Comparison of ENCODE assay signal across 21 cellular contexts in genomic region chr3:171497546-171497945, GRCh38.
"Had no signal": no experiment of that assay in that cellular context is flagged by ENCODE, and none has a peak within 500 bp of the region (broad histone marks: within the 10 kb centered on the region; RNA-seq: fewer than 3 reads in every experiment).

No MANE protein-coding gene starts in this region.

- H3K9me3 Mint-ChIP-seq: immature natural killer cell, naive B cell, nephron progenitor cell had no signal

- H3K9me3 ChIP-seq: esophagus squamous epithelium, gastroesophageal sphincter, neutrophil, psoas muscle, sigmoid colon, suprapubic skin, thyroid gland, upper lobe of left lung, uterus had no signal

- H3K36me3 Mint-ChIP-seq: immature natural killer cell, naive B cell had no signal

- H3K27ac ChIP-seq: esophagus squamous epithelium, gastroesophageal sphincter, neutrophil, psoas muscle, sigmoid colon, suprapubic skin, thyroid gland, upper lobe of left lung, uterus had no signal

- ATAC-seq: gastroesophageal sphincter, psoas muscle had no signal

- H3K27ac Mint-ChIP-seq: nephron progenitor cell had no signal

- FAIRE-seq: colon, keratinocyte, small intestine had no signal

- H3K27me3 ChIP-seq: esophagus squamous epithelium, gastroesophageal sphincter, neutrophil, sigmoid colon, suprapubic skin, thyroid gland, upper lobe of left lung, uterus had no signal

- H3K4me3 ChIP-seq: esophagus squamous epithelium, gastroesophageal sphincter, psoas muscle, sigmoid colon, suprapubic skin, thyroid gland, upper lobe of left lung, uterus had no signal

- DNase-seq: dermis blood vessel endothelial cell; esophagus squamous epithelium; foreskin fibroblast; glutamatergic neuron; immature natural killer cell; mesendoderm; naive B cell; nephron progenitor cell; psoas muscle; sigmoid colon; small intestine; stimulated activated CD4-positive, alpha-beta T cell treated with anti-CD3 and anti-CD28 coated beads, Interleukin-12 subunit alpha, Interleukin-12 subunit beta, amount 100 ng/mL, for 4 hours; stimulated activated naive CD4-positive, alpha-beta T cell treated with Interleukin-2 at 50 U/mL for 16 hours; thyroid gland; upper lobe of left lung; uterus had no signal

- H3K4me1 ChIP-seq: esophagus squamous epithelium, gastroesophageal sphincter, psoas muscle, sigmoid colon, suprapubic skin, thyroid gland, upper lobe of left lung, uterus had no signal

- H3K4me1 Mint-ChIP-seq: naive B cell had no signal

- H3K4me3 Mint-ChIP-seq: immature natural killer cell, naive B cell, nephron progenitor cell had no signal

- H3K36me3 ChIP-seq: esophagus squamous epithelium, gastroesophageal sphincter, neutrophil, sigmoid colon, suprapubic skin, thyroid gland, upper lobe of left lung, uterus had no signal
